Comparison of ENCODE assay signal across 1 cellular context in the genomic region with DNA sequence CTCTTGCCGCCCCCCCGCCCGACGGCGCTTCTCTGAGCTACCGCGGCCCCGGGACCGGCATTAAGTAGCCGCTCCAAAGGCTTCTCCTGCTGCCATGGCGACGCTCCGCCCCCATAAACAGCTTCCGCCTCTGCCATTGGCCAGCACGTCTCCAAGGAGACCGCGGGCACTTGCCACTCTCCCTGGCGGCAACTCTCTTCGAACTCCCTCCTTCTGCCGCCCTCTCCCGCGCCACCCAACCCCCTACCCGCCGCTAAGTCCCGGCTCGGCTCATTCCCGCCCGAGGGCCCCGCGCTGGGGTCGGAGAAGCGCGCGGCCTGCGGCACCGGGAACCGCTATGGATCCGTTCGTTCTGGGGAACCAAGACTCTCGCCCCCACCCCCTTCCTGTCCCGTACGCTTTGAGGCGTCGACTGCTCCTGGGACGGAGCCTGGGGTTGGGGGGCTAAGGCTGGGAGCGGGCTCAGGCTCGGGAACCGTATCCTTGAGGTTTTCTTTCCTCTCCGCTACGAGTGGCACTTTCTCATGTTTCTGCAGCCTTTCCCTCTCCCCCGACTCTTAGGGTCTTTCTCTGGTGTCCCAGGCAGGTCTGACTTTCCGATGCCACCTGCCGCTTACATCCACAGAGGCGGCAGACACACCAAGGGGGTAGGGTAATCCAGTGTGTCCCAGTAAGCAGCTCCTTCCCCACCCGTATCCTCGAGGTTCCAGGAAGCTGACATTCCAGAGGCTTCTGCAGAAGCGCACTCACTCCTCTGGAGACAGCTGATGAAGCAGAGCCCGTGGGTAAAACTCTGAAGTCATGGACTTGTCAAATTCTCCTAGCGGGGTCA.
TF ChIP-seq lines count a peak whose summit lies in the region.

A gene with protein sequence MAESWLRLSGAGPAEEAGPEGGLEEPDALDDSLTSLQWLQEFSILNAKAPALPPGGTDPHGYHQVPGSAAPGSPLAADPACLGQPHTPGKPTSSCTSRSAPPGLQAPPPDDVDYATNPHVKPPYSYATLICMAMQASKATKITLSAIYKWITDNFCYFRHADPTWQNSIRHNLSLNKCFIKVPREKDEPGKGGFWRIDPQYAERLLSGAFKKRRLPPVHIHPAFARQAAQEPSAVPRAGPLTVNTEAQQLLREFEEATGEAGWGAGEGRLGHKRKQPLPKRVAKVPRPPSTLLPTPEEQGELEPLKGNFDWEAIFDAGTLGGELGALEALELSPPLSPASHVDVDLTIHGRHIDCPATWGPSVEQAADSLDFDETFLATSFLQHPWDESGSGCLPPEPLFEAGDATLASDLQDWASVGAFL (minus strand): TSS at position 34 of the 832 bp plus-strand sequence. CDS start 850 bp downstream, outside the sequence.

TF ChIP-seq in HEK293, 187 proteins besides CTCF, POLR2A, EP300 and RAD21 (continued from another document and continues in another):
- TF ChIP-seq, protein P1, sequence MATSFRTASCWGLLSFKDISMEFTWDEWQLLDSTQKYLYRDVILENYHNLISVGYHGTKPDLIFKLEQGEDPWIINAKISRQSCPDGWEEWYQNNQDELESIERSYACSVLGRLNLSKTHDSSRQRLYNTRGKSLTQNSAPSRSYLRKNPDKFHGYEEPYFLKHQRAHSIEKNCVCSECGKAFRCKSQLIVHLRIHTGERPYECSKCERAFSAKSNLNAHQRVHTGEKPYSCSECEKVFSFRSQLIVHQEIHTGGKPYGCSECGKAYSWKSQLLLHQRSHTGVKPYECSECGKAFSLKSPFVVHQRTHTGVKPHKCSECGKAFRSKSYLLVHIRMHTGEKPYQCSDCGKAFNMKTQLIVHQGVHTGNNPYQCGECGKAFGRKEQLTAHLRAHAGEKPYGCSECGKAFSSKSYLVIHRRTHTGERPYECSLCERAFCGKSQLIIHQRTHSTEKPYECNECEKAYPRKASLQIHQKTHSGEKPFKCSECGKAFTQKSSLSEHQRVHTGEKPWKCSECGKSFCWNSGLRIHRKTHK (tag by site-specific recombination; IDR thresholded peaks at IDR 0.05) = no peak
- no peak for TF ChIP-seq ZNF16 (tag by site-specific recombination; IDR thresholded peaks at IDR 0.05; ENCODE audit: low read depth)
- TF ChIP-seq BCL11B (tag by site-specific recombination; IDR thresholded peaks at IDR 0.05; ENCODE audit: low read depth) = no peak
- TF ChIP-seq, protein P2, sequence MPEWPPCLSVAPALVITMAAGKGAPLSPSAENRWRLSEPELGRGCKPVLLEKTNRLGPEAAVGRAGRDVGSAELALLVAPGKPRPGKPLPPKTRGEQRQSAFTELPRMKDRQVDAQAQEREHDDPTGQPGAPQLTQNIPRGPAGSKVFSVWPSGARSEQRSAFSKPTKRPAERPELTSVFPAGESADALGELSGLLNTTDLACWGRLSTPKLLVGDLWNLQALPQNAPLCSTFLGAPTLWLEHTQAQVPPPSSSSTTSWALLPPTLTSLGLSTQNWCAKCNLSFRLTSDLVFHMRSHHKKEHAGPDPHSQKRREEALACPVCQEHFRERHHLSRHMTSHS (tag by site-specific recombination; IDR thresholded peaks at IDR 0.05) = no peak
- no peak; the same call in 1 of the 2 replicates for TF ChIP-seq MYNN (tag by site-specific recombination; IDR thresholded peaks at IDR 0.05; ENCODE audit: borderline replicate concordance)
- no peak for TF ChIP-seq ZNF654 (tag by site-specific recombination; IDR thresholded peaks at IDR 0.05; ENCODE audit: low read depth)
- no peak for TF ChIP-seq ZNF292 (tag by site-specific recombination; IDR thresholded peaks at IDR 0.05; ENCODE audit: borderline replicate concordance, low read depth)
- TF ChIP-seq, protein P3, sequence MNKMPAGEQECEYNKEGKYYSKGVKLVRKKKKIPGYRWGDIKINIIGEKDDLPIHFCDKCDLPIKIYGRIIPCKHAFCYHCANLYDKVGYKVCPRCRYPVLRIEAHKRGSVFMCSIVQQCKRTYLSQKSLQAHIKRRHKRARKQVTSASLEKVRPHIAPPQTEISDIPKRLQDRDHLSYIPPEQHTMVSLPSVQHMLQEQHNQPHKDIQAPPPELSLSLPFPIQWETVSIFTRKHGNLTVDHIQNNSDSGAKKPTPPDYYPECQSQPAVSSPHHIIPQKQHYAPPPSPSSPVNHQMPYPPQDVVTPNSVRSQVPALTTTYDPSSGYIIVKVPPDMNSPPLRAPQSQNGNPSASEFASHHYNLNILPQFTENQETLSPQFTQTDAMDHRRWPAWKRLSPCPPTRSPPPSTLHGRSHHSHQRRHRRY (tag by site-specific recombination; IDR thresholded peaks at IDR 0.05) = no peak
- no peak for TF ChIP-seq ZNF221 (tag by site-specific recombination; IDR thresholded peaks at IDR 0.05; ENCODE audit: borderline replicate concordance)
- peak; percentile 47; the same call in 1 of the 2 replicates for TF ChIP-seq KLF16 (tag by site-specific recombination; IDR thresholded peaks at IDR 0.05)
- TF ChIP-seq, protein P4, sequence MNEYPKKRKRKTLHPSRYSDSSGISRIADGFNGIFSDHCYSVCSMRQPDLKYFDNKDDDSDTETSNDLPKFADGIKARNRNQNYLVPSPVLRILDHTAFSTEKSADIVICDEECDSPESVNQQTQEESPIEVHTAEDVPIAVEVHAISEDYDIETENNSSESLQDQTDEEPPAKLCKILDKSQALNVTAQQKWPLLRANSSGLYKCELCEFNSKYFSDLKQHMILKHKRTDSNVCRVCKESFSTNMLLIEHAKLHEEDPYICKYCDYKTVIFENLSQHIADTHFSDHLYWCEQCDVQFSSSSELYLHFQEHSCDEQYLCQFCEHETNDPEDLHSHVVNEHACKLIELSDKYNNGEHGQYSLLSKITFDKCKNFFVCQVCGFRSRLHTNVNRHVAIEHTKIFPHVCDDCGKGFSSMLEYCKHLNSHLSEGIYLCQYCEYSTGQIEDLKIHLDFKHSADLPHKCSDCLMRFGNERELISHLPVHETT (tag by site-specific recombination; IDR thresholded peaks at IDR 0.05) = 0 out of 2 replicates have a peak, but pooled peaks have one; percentile 41
- TF ChIP-seq, protein P5, sequence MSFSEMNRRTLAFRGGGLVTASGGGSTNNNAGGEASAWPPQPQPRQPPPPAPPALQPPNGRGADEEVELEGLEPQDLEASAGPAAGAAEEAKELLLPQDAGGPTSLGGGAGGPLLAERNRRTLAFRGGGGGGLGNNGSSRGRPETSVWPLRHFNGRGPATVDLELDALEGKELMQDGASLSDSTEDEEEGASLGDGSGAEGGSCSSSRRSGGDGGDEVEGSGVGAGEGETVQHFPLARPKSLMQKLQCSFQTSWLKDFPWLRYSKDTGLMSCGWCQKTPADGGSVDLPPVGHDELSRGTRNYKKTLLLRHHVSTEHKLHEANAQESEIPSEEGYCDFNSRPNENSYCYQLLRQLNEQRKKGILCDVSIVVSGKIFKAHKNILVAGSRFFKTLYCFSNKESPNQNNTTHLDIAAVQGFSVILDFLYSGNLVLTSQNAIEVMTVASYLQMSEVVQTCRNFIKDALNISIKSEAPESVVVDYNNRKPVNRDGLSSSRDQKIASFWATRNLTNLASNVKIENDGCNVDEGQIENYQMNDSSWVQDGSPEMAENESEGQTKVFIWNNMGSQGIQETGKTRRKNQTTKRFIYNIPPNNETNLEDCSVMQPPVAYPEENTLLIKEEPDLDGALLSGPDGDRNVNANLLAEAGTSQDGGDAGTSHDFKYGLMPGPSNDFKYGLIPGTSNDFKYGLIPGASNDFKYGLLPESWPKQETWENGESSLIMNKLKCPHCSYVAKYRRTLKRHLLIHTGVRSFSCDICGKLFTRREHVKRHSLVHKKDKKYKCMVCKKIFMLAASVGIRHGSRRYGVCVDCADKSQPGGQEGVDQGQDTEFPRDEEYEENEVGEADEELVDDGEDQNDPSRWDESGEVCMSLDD (tag by site-specific recombination; IDR thresholded peaks at IDR 0.05) = peak; percentile 42; the same call in 1 of the 2 replicates
- TF ChIP-seq ZNF626 (tag by site-specific recombination; IDR thresholded peaks at IDR 0.05) = no peak
- TF ChIP-seq ZNF677 (tag by site-specific recombination; IDR thresholded peaks at IDR 0.05) = no peak
- no peak for TF ChIP-seq ZNF510 (tag by site-specific recombination; IDR thresholded peaks at IDR 0.05; ENCODE audit: insufficient replicate concordance)
- peak; percentile 69 for TF ChIP-seq OSR2 (tag by site-specific recombination; IDR thresholded peaks at IDR 0.05)
- TF ChIP-seq, protein P6, sequence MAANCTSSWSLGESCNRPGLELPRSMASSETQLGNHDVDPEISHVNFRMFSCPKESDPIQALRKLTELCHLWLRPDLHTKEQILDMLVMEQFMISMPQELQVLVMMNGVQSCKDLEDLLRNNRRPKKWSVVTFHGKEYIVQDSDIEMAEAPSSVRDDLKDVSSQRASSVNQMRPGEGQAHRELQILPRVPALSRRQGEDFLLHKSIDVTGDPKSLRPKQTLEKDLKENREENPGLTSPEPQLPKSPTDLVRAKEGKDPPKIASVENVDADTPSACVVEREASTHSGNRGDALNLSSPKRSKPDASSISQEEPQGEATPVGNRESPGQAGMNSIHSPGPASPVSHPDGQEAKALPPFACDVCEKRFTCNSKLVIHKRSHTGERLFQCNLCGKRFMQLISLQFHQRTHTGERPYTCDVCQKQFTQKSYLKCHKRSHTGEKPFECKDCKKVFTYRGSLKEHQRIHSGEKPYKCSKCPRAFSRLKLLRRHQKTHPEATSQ (tag by site-specific recombination; IDR thresholded peaks at IDR 0.05) = no peak
- no peak for TF ChIP-seq ZNF558 (tag by site-specific recombination; IDR thresholded peaks at IDR 0.05)
- TF ChIP-seq ZNF404 (tag by site-specific recombination; IDR thresholded peaks at IDR 0.05) = no peak
- TF ChIP-seq ZBTB1 (tag by site-specific recombination; IDR thresholded peaks at IDR 0.05) = no peak
- no peak for TF ChIP-seq ZNF624 (tag by site-specific recombination; IDR thresholded peaks at IDR 0.05)
- no peak for TF ChIP-seq ZNF174 (tag by site-specific recombination; IDR thresholded peaks at IDR 0.05)
- TF ChIP-seq ZNF146 (tag by site-specific recombination; IDR thresholded peaks at IDR 0.05) = no peak; the same call in 1 of the 2 replicates
- TF ChIP-seq ZNF214 (tag by site-specific recombination; IDR thresholded peaks at IDR 0.05; ENCODE audit: borderline replicate concordance) = no peak
- TF ChIP-seq ZNF837 (tag by site-specific recombination; IDR thresholded peaks at IDR 0.05) = no peak
- 0 out of 2 replicates have a peak, but pooled peaks have one; percentile 55 for TF ChIP-seq ZNF561 (tag by site-specific recombination; IDR thresholded peaks at IDR 0.05; ENCODE audit: borderline replicate concordance)
- no peak for TF ChIP-seq FEZF1 (tag by site-specific recombination; IDR thresholded peaks at IDR 0.05)
- no peak for TF ChIP-seq OVOL3 (tag by site-specific recombination; IDR thresholded peaks at IDR 0.05)
- no peak for TF ChIP-seq ZNF423 (tag by site-specific recombination; IDR thresholded peaks at IDR 0.05)
- no peak for TF ChIP-seq GLI2 (tag by site-specific recombination; IDR thresholded peaks at IDR 0.05; ENCODE audit: borderline replicate concordance, low read depth)
- no peak for TF ChIP-seq ZNF768 (tag by site-specific recombination; IDR thresholded peaks at IDR 0.05)
- no peak for TF ChIP-seq ZFP41 (tag by site-specific recombination; IDR thresholded peaks at IDR 0.05; ENCODE audit: borderline replicate concordance)
- peak; percentile 81 for TF ChIP-seq SP3 (tag by site-specific recombination; IDR thresholded peaks at IDR 0.05)
- TF ChIP-seq ZNF791 (tag by site-specific recombination; IDR thresholded peaks at IDR 0.05) = no peak
- no peak for TF ChIP-seq GFI1B (tag by site-specific recombination; IDR thresholded peaks at IDR 0.05)
- no peak for TF ChIP-seq YY2 (tag by site-specific recombination; IDR thresholded peaks at IDR 0.05)
- peak; percentile 52; the same call in 1 of the 2 replicates for TF ChIP-seq ZNF341 (tag by site-specific recombination; IDR thresholded peaks at IDR 0.05; ENCODE audit: low read depth)
- TF ChIP-seq, protein P7, sequence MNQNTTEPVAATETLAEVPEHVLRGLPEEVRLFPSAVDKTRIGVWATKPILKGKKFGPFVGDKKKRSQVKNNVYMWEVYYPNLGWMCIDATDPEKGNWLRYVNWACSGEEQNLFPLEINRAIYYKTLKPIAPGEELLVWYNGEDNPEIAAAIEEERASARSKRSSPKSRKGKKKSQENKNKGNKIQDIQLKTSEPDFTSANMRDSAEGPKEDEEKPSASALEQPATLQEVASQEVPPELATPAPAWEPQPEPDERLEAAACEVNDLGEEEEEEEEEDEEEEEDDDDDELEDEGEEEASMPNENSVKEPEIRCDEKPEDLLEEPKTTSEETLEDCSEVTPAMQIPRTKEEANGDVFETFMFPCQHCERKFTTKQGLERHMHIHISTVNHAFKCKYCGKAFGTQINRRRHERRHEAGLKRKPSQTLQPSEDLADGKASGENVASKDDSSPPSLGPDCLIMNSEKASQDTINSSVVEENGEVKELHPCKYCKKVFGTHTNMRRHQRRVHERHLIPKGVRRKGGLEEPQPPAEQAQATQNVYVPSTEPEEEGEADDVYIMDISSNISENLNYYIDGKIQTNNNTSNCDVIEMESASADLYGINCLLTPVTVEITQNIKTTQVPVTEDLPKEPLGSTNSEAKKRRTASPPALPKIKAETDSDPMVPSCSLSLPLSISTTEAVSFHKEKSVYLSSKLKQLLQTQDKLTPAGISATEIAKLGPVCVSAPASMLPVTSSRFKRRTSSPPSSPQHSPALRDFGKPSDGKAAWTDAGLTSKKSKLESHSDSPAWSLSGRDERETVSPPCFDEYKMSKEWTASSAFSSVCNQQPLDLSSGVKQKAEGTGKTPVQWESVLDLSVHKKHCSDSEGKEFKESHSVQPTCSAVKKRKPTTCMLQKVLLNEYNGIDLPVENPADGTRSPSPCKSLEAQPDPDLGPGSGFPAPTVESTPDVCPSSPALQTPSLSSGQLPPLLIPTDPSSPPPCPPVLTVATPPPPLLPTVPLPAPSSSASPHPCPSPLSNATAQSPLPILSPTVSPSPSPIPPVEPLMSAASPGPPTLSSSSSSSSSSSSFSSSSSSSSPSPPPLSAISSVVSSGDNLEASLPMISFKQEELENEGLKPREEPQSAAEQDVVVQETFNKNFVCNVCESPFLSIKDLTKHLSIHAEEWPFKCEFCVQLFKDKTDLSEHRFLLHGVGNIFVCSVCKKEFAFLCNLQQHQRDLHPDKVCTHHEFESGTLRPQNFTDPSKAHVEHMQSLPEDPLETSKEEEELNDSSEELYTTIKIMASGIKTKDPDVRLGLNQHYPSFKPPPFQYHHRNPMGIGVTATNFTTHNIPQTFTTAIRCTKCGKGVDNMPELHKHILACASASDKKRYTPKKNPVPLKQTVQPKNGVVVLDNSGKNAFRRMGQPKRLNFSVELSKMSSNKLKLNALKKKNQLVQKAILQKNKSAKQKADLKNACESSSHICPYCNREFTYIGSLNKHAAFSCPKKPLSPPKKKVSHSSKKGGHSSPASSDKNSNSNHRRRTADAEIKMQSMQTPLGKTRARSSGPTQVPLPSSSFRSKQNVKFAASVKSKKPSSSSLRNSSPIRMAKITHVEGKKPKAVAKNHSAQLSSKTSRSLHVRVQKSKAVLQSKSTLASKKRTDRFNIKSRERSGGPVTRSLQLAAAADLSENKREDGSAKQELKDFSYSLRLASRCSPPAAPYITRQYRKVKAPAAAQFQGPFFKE (tag by site-specific recombination; IDR thresholded peaks at IDR 0.05; ENCODE audit: borderline replicate concordance) = no peak
- TF ChIP-seq ZNF394 (tag by site-specific recombination; IDR thresholded peaks at IDR 0.05; ENCODE audit: borderline replicate concordance) = peak; percentile 66; the same call in 1 of the 2 replicates
- no peak for TF ChIP-seq ZNF621 (tag by site-specific recombination; IDR thresholded peaks at IDR 0.05)
- no peak for TF ChIP-seq MZF1 (tag by site-specific recombination; IDR thresholded peaks at IDR 0.05; ENCODE audit: borderline replicate concordance)
- TF ChIP-seq ZNF23 (tag by site-specific recombination; IDR thresholded peaks at IDR 0.05; ENCODE audit: borderline replicate concordance) = no peak
